Comparison of ENCODE assay signal across 20 cellular contexts in genomic region chr7:152072451-152072850, GRCh38.
"Had no signal": no experiment of that assay in that cellular context is flagged by ENCODE, and none has a peak within 500 bp of the region (broad histone marks: within the 10 kb centered on the region; RNA-seq: fewer than 3 reads in every experiment).

No MANE protein-coding gene starts in this region.

- H3K36me3 ChIP-seq: left lung, stomach, upper lobe of right lung had no signal

- H3K9me3 ChIP-seq: gastroesophageal sphincter, left lung, stomach, testis, upper lobe of right lung had no signal

- H3K9me3 Mint-ChIP-seq: dendritic cell treated with granulocyte-macrophage colony-stimulating factor and Interleukin-4, amounts not matched to agents 40 ng/mL and 50 ng/mL, for 4 days had no signal

- H3K27ac Mint-ChIP-seq: activated CD4-positive, alpha-beta T cell treated with anti-CD3 and anti-CD28 coated beads, Interleukin-2, amount 10 ng/mL, durations not matched to agents 24 days and 14 days; activated naive CD8-positive, alpha-beta T cell; dendritic cell treated with granulocyte-macrophage colony-stimulating factor and Interleukin-4, amounts not matched to agents 40 ng/mL and 50 ng/mL, for 4 days; memory B cell; nephron had no signal

- H3K4me3 Mint-ChIP-seq: activated CD4-positive, alpha-beta T cell treated with anti-CD3 and anti-CD28 coated beads, Interleukin-2, amount 10 ng/mL, durations not matched to agents 24 days and 14 days; activated naive CD8-positive, alpha-beta T cell; dendritic cell treated with granulocyte-macrophage colony-stimulating factor and Interleukin-4, amounts not matched to agents 40 ng/mL and 50 ng/mL, for 4 days; memory B cell; nephron had no signal

- H3K27ac ChIP-seq: gastroesophageal sphincter, left lung, stomach, testis, upper lobe of right lung had no signal

- FAIRE-seq: TTC549 had no signal

- H3K27me3 ChIP-seq: gastroesophageal sphincter, left lung, stomach, testis, upper lobe of right lung had no signal

- H3K4me3 ChIP-seq: gastroesophageal sphincter, left lung, stomach, testis, upper lobe of right lung had no signal

- H3K27me3 Mint-ChIP-seq: activated CD4-positive, alpha-beta T cell treated with anti-CD3 and anti-CD28 coated beads, Interleukin-2, amount 10 ng/mL, durations not matched to agents 24 days and 14 days; activated naive CD8-positive, alpha-beta T cell; dendritic cell treated with granulocyte-macrophage colony-stimulating factor and Interleukin-4, amounts not matched to agents 40 ng/mL and 50 ng/mL, for 4 days; memory B cell had no signal

- DNase-seq: activated CD4-positive, alpha-beta T cell treated with anti-CD3 and anti-CD28 coated beads, Interleukin-2, amount 10 ng/mL, durations not matched to agents 24 days and 14 days; activated CD4-positive, CD25-positive, alpha-beta regulatory T cell; activated CD8-positive, alpha-beta memory T cell treated with anti-CD3 and anti-CD28 coated beads for 24 hours; activated gamma-delta T cell treated with Interleukin-2 at 50 U/mL for 16 hours; amygdala; effector memory CD4-positive, alpha-beta T cell; islet precursor cell; left lung; stimulated activated CD4-positive, alpha-beta T cell treated with anti-CD3 and anti-CD28 coated beads, Interleukin-12 subunit alpha, Interleukin-12 subunit beta, amount 100 ng/mL, for 4 hours; stimulated activated CD4-positive, alpha-beta T cell treated with anti-CD3 and anti-CD28 coated beads, Interleukin-2, amount 100 ng/mL, for 24 hours; stomach; SW 1271; testis; upper lobe of right lung had no signal

- ATAC-seq: gastroesophageal sphincter, left lung, upper lobe of right lung had no signal
